ENCODE assay signal across 1 cellular context in the genomic region with DNA sequence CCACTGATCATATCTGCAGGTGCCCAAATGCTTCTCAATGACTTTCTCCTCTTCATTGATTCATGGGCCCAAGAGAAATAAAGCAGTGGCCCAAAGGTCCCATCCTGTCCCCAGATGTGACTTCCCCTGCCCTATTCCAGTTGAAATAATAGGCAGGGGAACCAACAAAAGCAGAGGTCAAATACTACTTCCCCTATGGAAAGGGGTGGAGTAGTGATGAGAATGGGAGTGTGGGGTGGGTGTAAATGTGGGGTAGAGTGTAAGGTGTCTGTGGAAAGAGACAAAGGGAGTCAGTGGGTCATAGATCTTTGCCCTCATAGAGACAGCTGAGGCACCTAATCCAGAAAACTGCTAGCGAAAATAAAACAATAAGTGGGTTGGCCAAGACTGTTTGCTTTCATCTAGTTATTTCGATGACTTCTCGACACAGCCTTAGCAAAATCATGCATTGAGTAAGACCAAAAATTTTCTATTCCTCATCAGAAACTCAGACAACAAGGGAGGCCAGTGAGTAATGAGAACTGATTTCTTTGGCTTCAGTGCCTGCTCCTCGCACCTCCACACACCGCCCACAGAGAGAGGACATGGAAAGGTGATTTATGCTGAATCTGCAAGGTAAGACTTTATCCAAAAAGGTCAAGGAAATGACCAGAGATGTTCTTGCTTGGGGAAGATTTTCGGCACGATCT.
TF ChIP-seq lines count a peak whose summit lies in the region.

No MANE protein-coding gene starts in this region.

TF ChIP-seq in IMR-90, 13 proteins besides CTCF, POLR2A, EP300 and RAD21 (continued from another document):
- TF ChIP-seq, protein P1, sequence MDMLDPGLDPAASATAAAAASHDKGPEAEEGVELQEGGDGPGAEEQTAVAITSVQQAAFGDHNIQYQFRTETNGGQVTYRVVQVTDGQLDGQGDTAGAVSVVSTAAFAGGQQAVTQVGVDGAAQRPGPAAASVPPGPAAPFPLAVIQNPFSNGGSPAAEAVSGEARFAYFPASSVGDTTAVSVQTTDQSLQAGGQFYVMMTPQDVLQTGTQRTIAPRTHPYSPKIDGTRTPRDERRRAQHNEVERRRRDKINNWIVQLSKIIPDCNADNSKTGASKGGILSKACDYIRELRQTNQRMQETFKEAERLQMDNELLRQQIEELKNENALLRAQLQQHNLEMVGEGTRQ (IDR thresholded peaks at IDR 0.05; ENCODE audit: low read depth, low read length), result no peak
- no peak for TF ChIP-seq FOS (IDR thresholded peaks at IDR 0.05; ENCODE audit: low read depth, low read length)
